ENCODE assay signal across 9 cellular contexts in genomic region chr22:40818192-40818746, GRCh38. TPM values are rescaled to one million over a fixed set of nuclear protein-coding genes. Genes with fewer than 3 reads are reported as not detected.
A peak's percentile ranks its signal among the peaks of the same experiment; 100 is the strongest.
DNase-seq lines count a peak whose midpoint lies in the region; ATAC-seq lines count a peak whose summit lies in the region.
"Had no signal": no experiment of that assay in that cellular context is flagged by ENCODE, and none has a peak within 500 bp of the region (broad histone marks: within the 10 kb centered on the region; RNA-seq: fewer than 3 reads in every experiment).

No MANE protein-coding gene starts in this region.

- no peaks in the 10 kb centered on the region for H3K27me3 Mint-ChIP-seq in central memory CD8-positive, alpha-beta T cell
- no peaks in the 10 kb centered on the region for H3K27me3 Mint-ChIP-seq in natural killer cell treated with Interleukin-12 subunit alpha and Interleukin-12 subunit beta and Interleukin-15 and Interleukin-18, amount 100 ng/mL, for 72 hours

- peaks cover 7% of the 10 kb centered on the region for H3K36me3 Mint-ChIP-seq in central memory CD8-positive, alpha-beta T cell (ENCODE audit: insufficient read depth)
- H3K36me3 Mint-ChIP-seq in natural killer cell treated with Interleukin-12 subunit alpha and Interleukin-12 subunit beta and Interleukin-15 and Interleukin-18, amount 100 ng/mL, for 72 hours, result no peaks in the 10 kb centered on the region

- ATAC-seq in central memory CD8-positive, alpha-beta T cell (replicated peaks; ENCODE audit: extremely low read depth, poor library complexity, severe bottlenecking), result peak; percentile 10
- peak in 1 of 2 donors; percentile 11 for ATAC-seq in natural killer cell treated with Interleukin-12 subunit alpha and Interleukin-12 subunit beta and Interleukin-15 and Interleukin-18, amount 100 ng/mL, for 72 hours
- ATAC-seq in HG03565 (IDR thresholded peaks at IDR 0.05; ENCODE audit: unreplicated experiment), result no peak

- H3K27ac Mint-ChIP-seq in central memory CD8-positive, alpha-beta T cell (ENCODE audit: low read depth), result peak overlapping the region; percentile 69
- peak overlapping the region; percentile 63 to 96 for H3K27ac Mint-ChIP-seq in natural killer cell treated with Interleukin-12 subunit alpha and Interleukin-12 subunit beta and Interleukin-15 and Interleukin-18, amount 100 ng/mL, for 72 hours

- DNase-seq in EL (peak; percentile 8), LoVo (ENCODE audit: low spot score) (peak; percentile 5), cortex of kidney (lab: John Stamatoyannopoulos, UW) (no peak), amygdala (lab: John Stamatoyannopoulos, UW) (no peak), kidney glomerular epithelial cell (lab: John Stamatoyannopoulos, UW) (no peak)
- DNase-seq in central memory CD8-positive, alpha-beta T cell (ENCODE audit: low spot score in 2 of 2), result no peak
- peak; percentile 62 for DNase-seq in natural killer cell treated with Interleukin-12 subunit alpha and Interleukin-12 subunit beta and Interleukin-15 and Interleukin-18, amount 100 ng/mL, for 72 hours (ENCODE audit: low spot score)

- peaks cover 24% of the 10 kb centered on the region for H3K4me1 Mint-ChIP-seq in central memory CD8-positive, alpha-beta T cell
- peaks cover 31 to 36% of the 10 kb centered on the region in 2 donors for H3K4me1 Mint-ChIP-seq in natural killer cell treated with Interleukin-12 subunit alpha and Interleukin-12 subunit beta and Interleukin-15 and Interleukin-18, amount 100 ng/mL, for 72 hours (ENCODE audit: low read depth in 2 of 2)

- peak overlapping the region; percentile 76 for H3K4me3 Mint-ChIP-seq in central memory CD8-positive, alpha-beta T cell
- peak overlapping the region; percentile 88 for H3K4me3 Mint-ChIP-seq in natural killer cell treated with Interleukin-12 subunit alpha and Interleukin-12 subunit beta and Interleukin-15 and Interleukin-18, amount 100 ng/mL, for 72 hours

- H3K9me3 Mint-ChIP-seq in central memory CD8-positive, alpha-beta T cell, result no peaks in the 10 kb centered on the region
- H3K9me3 Mint-ChIP-seq in natural killer cell treated with Interleukin-12 subunit alpha and Interleukin-12 subunit beta and Interleukin-15 and Interleukin-18, amount 100 ng/mL, for 72 hours, result no peaks in the 10 kb centered on the region

RNA-seq across cellular contexts. Expression of gene SLC25A17, which starts 0.9 kb away (rescaled TPM):
- total RNA-seq in natural killer cell treated with Interleukin-12 subunit alpha and Interleukin-12 subunit beta and Interleukin-15 and Interleukin-18, amount 100 ng/mL, for 72 hours, result 10 to 100 TPM; 31.0 to 39.1 TPM

RNA-seq across cellular contexts. Expression of gene ST13, which starts 38.2 kb away (rescaled TPM):
- total RNA-seq in natural killer cell treated with Interleukin-12 subunit alpha and Interleukin-12 subunit beta and Interleukin-15 and Interleukin-18, amount 100 ng/mL, for 72 hours, result 100 to 1,000 TPM; 119 to 126 TPM

RNA-seq across cellular contexts. Expression of gene XPNPEP3, which starts 38.7 kb away (rescaled TPM):
- 10 to 100 TPM; 16.2 to 26.1 TPM for total RNA-seq in natural killer cell treated with Interleukin-12 subunit alpha and Interleukin-12 subunit beta and Interleukin-15 and Interleukin-18, amount 100 ng/mL, for 72 hours

RNA-seq across cellular contexts. Expression of gene DNAJB7, which starts 43.6 kb away (rescaled TPM):
- total RNA-seq in natural killer cell treated with Interleukin-12 subunit alpha and Interleukin-12 subunit beta and Interleukin-15 and Interleukin-18, amount 100 ng/mL, for 72 hours, result not detected
- total RNA-seq: LHCN-M2 had no signal

Comparison
In these comparisons a context has a peak if more than half of its experiments do, and no peak if none do; other contexts are left out.
1. DNase-seq: peak in EL (single experiment), LoVo (single experiment) and natural killer cell treated with Interleukin-12 subunit alpha and Interleukin-12 subunit beta and Interleukin-15 and Interleukin-18, amount 100 ng/mL, for 72 hours (single experiment); none in central memory CD8-positive, alpha-beta T cell (0 of 2), cortex of kidney (single experiment), amygdala (0 of 56) and kidney glomerular epithelial cell (single experiment).